9 cellular contexts compared by ENCODE assay signal in the genomic region with DNA sequence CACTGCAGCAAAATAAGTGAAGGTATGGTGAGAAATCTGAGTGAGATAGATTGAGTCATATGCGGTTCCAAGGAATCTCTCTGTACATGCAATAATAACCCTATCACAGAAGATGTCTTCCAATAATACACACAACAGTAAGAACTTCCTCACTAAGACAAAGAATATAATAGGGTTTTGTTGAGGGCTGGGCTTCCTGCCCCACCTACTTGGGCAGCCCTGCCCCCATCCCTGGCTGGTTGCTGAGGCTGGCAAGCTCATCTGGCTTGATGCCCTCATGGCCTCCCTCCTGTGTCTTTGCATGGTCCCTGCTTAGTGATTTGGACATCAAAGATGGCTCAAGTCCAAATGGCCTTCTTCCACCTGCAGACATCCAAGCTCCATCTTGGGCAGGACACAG. TPM values are rescaled to one million over a fixed set of nuclear protein-coding genes. Genes with fewer than 3 reads are reported as not detected.
DNase-seq lines count a peak whose midpoint lies in the region; ATAC-seq and TF ChIP-seq lines count a peak whose summit lies in the region.
"Had no signal": no experiment of that assay in that cellular context is flagged by ENCODE, and none has a peak within 500 bp of the region (broad histone marks: within the 10 kb centered on the region; RNA-seq: fewer than 3 reads in every experiment).

No MANE protein-coding gene starts in this region.

- H3K36me3 Mint-ChIP-seq in CD8-positive, alpha-beta memory T cell, result peaks cover 0 to 6% (median 5%) of the 10 kb centered on the region in 3 donors

- ATAC-seq in lower lobe of right lung, result no peak
- no peak for ATAC-seq in GM18909 (IDR thresholded peaks at IDR 0.05; ENCODE audit: poor library complexity, unreplicated experiment)
- ATAC-seq in upper lobe of right lung, result no peak
- ATAC-seq in HG02610 (IDR thresholded peaks at IDR 0.05; ENCODE audit: unreplicated experiment), result no peak
- ATAC-seq: gastrocnemius medialis had no signal

- H3K4me3 Mint-ChIP-seq in CD8-positive, alpha-beta memory T cell, result peak overlapping the region in 1 of 7 donors; percentile 16

- intact Hi-C loops in lower lobe of right lung (cut with DNase I), result no loop called here
- intact Hi-C loops in upper lobe of right lung (cut with DNase I), result no loop called here

- H3K27ac Mint-ChIP-seq in CD8-positive, alpha-beta memory T cell, result peak overlapping the region in 5 of 8 donors; percentile 2 to 98 (median 42)

- TF ChIP-seq POLR2A in NB4 (IDR thresholded peaks at IDR 0.05; ENCODE audit: extremely low read depth, insufficient read length), result no peak

- peaks cover 0 to 5% of the 10 kb centered on the region in 2 donors for H3K27me3 Mint-ChIP-seq in CD8-positive, alpha-beta memory T cell

- H3K9me3 Mint-ChIP-seq in CD8-positive, alpha-beta memory T cell, result peaks cover 0 to 2% (median 0%) of the 10 kb centered on the region in 5 donors

- peaks cover 25% of the 10 kb centered on the region for H3K4me1 ChIP-seq in CD8-positive, alpha-beta memory T cell (ENCODE audit: insufficient read depth, low read length)
- peaks cover 25% of the 10 kb centered on the region for H3K4me1 ChIP-seq in lower lobe of right lung
- H3K4me1 ChIP-seq in upper lobe of right lung, result peaks cover 6% of the 10 kb centered on the region

- no peaks in the 10 kb centered on the region for H3K27me3 ChIP-seq in CD8-positive, alpha-beta memory T cell (ENCODE audit: insufficient read depth, low read length, poor library complexity, severe bottlenecking)
- no peaks in the 10 kb centered on the region for H3K27me3 ChIP-seq in lower lobe of right lung (ENCODE audit: low read depth)
- H3K27me3 ChIP-seq in upper lobe of right lung, result no peaks in the 10 kb centered on the region
- H3K27me3 ChIP-seq: gastrocnemius medialis had no signal

- no peaks in the 10 kb centered on the region for H3K9me3 ChIP-seq in CD8-positive, alpha-beta memory T cell (ENCODE audit: low read length)
- no peaks in the 10 kb centered on the region for H3K9me3 ChIP-seq in lower lobe of right lung
- H3K9me3 ChIP-seq in upper lobe of right lung, result no peaks in the 10 kb centered on the region
- H3K9me3 ChIP-seq: gastrocnemius medialis had no signal

- DNase-seq in CD8-positive, alpha-beta memory T cell, result peak in 1 of 5 donors; percentile 20
- DNase-seq in NB4 (ENCODE audit: low read depth) (peak; percentile 13), amniotic epithelial cell (ENCODE audit: low read depth) (peak; percentile 26), lower lobe of right lung (no peak), SIG-M5 treated with dmso at 0.1 percent for 504 hours (lab: John Stamatoyannopoulos, UW; ENCODE audit: unreplicated experiment) (no peak), upper lobe of right lung (no peak)

- H3K27ac ChIP-seq in CD8-positive, alpha-beta memory T cell (ENCODE audit: low read depth, low read length), result no peak overlapping the region
- peak overlapping the region; percentile 18 for H3K27ac ChIP-seq in lower lobe of right lung
- no peak overlapping the region for H3K27ac ChIP-seq in upper lobe of right lung

- POLR2A ChIA-PET in CD8-positive, alpha-beta memory T cell (lab: Charles Lee), result no interaction called here

- TF ChIP-seq CTCF in NB4 (IDR thresholded peaks at IDR 0.05; ENCODE audit: low read depth, low read length), result no peak
- no peak for TF ChIP-seq CTCF in lower lobe of right lung (IDR thresholded peaks at IDR 0.05)
- TF ChIP-seq CTCF in upper lobe of right lung (IDR thresholded peaks at IDR 0.05), result no peak

- H3K36me3 ChIP-seq in CD8-positive, alpha-beta memory T cell (ENCODE audit: insufficient read depth, low read length), result no peaks in the 10 kb centered on the region
- H3K36me3 ChIP-seq in lower lobe of right lung (no peaks in the 10 kb centered on the region), upper lobe of right lung (no peaks in the 10 kb centered on the region)
- H3K36me3 ChIP-seq: gastrocnemius medialis had no signal

- CTCF ChIA-PET in CD8-positive, alpha-beta memory T cell (lab: Charles Lee), result no interaction called here

- no peak overlapping the region for H3K4me3 ChIP-seq in CD8-positive, alpha-beta memory T cell (ENCODE audit: low read length)
- H3K4me3 ChIP-seq in NB4 (ENCODE audit: low read depth, low read length) (no peak overlapping the region), lower lobe of right lung (no peak overlapping the region), upper lobe of right lung (no peak overlapping the region)
- H3K4me3 ChIP-seq: gastrocnemius medialis had no signal

- peaks cover 34 to 38% (median 37%) of the 10 kb centered on the region in 3 donors for H3K4me1 Mint-ChIP-seq in CD8-positive, alpha-beta memory T cell

RNA-seq across cellular contexts. Expression of gene GEMIN8, which starts 2.7 kb away (rescaled TPM):
- 10 to 100 TPM; 10.4 to 13.3 TPM for total RNA-seq in CD8-positive, alpha-beta memory T cell
- polyA plus RNA-seq in CD8-positive, alpha-beta memory T cell, result 27.9 TPM
- 15.8 TPM for total RNA-seq in lower lobe of right lung
- 16.4 TPM for total RNA-seq in upper lobe of right lung

Comparison
In these comparisons a context has a peak if more than half of its experiments do, and no peak if none do; other contexts are left out.
1. DNase-seq: peak in NB4 (single experiment) and amniotic epithelial cell (single experiment); none in lower lobe of right lung (single experiment), SIG-M5 treated with dmso at 0.1 percent for 504 hours (single experiment) and upper lobe of right lung (single experiment).